ENCODE assay signal across 8 cellular contexts in genomic region chr7:5421626-5422323, GRCh38. TPM values are rescaled to one million over a fixed set of nuclear protein-coding genes. Genes with fewer than 3 reads are reported as not detected.
A peak's percentile ranks its signal among the peaks of the same experiment; 100 is the strongest.
DNase-seq lines count a peak whose midpoint lies in the region; ATAC-seq, FAIRE-seq and TF ChIP-seq lines count a peak whose summit lies in the region.

No MANE protein-coding gene starts in this region.

- TF ChIP-seq POLR2A in heart left ventricle (IDR thresholded peaks at IDR 0.05) = no peak

- POLR2A ChIA-PET in activated naive CD8-positive, alpha-beta T cell treated with anti-CD3 and anti-CD28 coated beads, Interleukin-2, amount 10 ng/mL, durations not matched to agents 7 days and 5 days (lab: Charles Lee) = interaction anchor here (2.6 kb wide), 1 partner anchor 25 kb away, joined by 14 read pairs; no protein-coding TSS in a partner anchor

- H3K36me3 ChIP-seq in DOHH2 (ENCODE audit: control insufficient read depth, low read length) = no peaks in the 10 kb centered on the region
- no peaks in the 10 kb centered on the region for H3K36me3 ChIP-seq in Karpas-422 (ENCODE audit: insufficient read depth, low read length)
- H3K36me3 ChIP-seq in heart left ventricle = peaks cover 0 to 9% (median 0%) of the 10 kb centered on the region in 9 donors
- no peaks in the 10 kb centered on the region for H3K36me3 ChIP-seq in pancreas

- intact Hi-C loops in heart left ventricle (cut with DNase I) = no loop called here
- intact Hi-C loops in pancreas (cut with DNase I) = no loop called here

- H3K27ac Mint-ChIP-seq in activated naive CD8-positive, alpha-beta T cell treated with anti-CD3 and anti-CD28 coated beads, Interleukin-2, amount 10 ng/mL, durations not matched to agents 7 days and 5 days = no peak overlapping the region

- no peak overlapping the region for H2AFZ ChIP-seq in Karpas-422 (ENCODE audit: low read length)

- H3K4me3 Mint-ChIP-seq in activated naive CD8-positive, alpha-beta T cell treated with anti-CD3 and anti-CD28 coated beads, Interleukin-2, amount 10 ng/mL, durations not matched to agents 7 days and 5 days = peak overlapping the region; percentile 74

- H3K36me3 Mint-ChIP-seq in activated naive CD8-positive, alpha-beta T cell treated with anti-CD3 and anti-CD28 coated beads, Interleukin-2, amount 10 ng/mL, durations not matched to agents 7 days and 5 days = no peaks in the 10 kb centered on the region

- H3K4me1 ChIP-seq in DOHH2 (ENCODE audit: control insufficient read depth, low read length) (peaks cover 39% of the 10 kb centered on the region), Karpas-422 (ENCODE audit: low read length) (peaks cover 23% of the 10 kb centered on the region), heart left ventricle (peaks cover 6 to 36% (median 19%) of the 10 kb centered on the region in 12 donors), pancreas (peaks cover 10 to 11% (median 10%) of the 10 kb centered on the region in 3 donors)

- H3F3A ChIP-seq in DOHH2 (ENCODE audit: control insufficient read depth, insufficient read depth) = peaks cover 12% of the 10 kb centered on the region

- DNase-seq in Karpas-422 = no peak
- DNase-seq in activated naive CD8-positive, alpha-beta T cell treated with anti-CD3 and anti-CD28 coated beads, Interleukin-2, amount 10 ng/mL, durations not matched to agents 7 days and 5 days = peak; percentile 50
- peak in 4 of 5 donors; percentile 61 to 73 (median 64) for DNase-seq in heart left ventricle
- peak in 5 of 6 donors; percentile 50 to 76 (median 58) for DNase-seq in pancreas
- DNase-seq in germinal center (ENCODE audit: low spot score) = no peak
- DNase-seq in activated CD4-positive, CD25-positive, alpha-beta regulatory T cell (lab: John Stamatoyannopoulos, UW) = no peak

- no peak for FAIRE-seq in pancreas (lab: Jason Lieb, UNC)

- WGBS in heart left ventricle, 4 donors = 0 to 1% (median 0%) methylated on average over 46 of the region's 46 CpGs
- WGBS in pancreas, 2 donors = 0% methylated on average over 46 of the region's 46 CpGs

- no peaks in the 10 kb centered on the region for H3K9me3 Mint-ChIP-seq in activated naive CD8-positive, alpha-beta T cell treated with anti-CD3 and anti-CD28 coated beads, Interleukin-2, amount 10 ng/mL, durations not matched to agents 7 days and 5 days

- peak overlapping the region; percentile 95 for H3K9ac ChIP-seq in Karpas-422 (ENCODE audit: low read length)

- no peak for ATAC-seq in activated naive CD8-positive, alpha-beta T cell treated with anti-CD3 and anti-CD28 coated beads, Interleukin-2, amount 10 ng/mL, durations not matched to agents 7 days and 5 days (ENCODE audit: low read depth)
- ATAC-seq in heart left ventricle (no peak), pancreas (peak in 1 of 4 donors; percentile 3), HG03280 (IDR thresholded peaks at IDR 0.05; ENCODE audit: unreplicated experiment) (no peak)

- H3K9me3 ChIP-seq in DOHH2 (ENCODE audit: control insufficient read depth, insufficient read depth, low read length) (no peaks in the 10 kb centered on the region), Karpas-422 (ENCODE audit: low read length) (no peaks in the 10 kb centered on the region), heart left ventricle (no peaks in the 10 kb centered on the region), pancreas (no peaks in the 10 kb centered on the region)

- peak overlapping the region; percentile 88 for H3K4me2 ChIP-seq in DOHH2 (ENCODE audit: low read length)
- peak overlapping the region; percentile 100 for H3K4me2 ChIP-seq in Karpas-422 (ENCODE audit: low read depth, low read length, poor library complexity, severe bottlenecking)

- H3K27me3 ChIP-seq in DOHH2 (ENCODE audit: control insufficient read depth, low read length) = peaks cover 88% of the 10 kb centered on the region
- no peaks in the 10 kb centered on the region for H3K27me3 ChIP-seq in Karpas-422 (ENCODE audit: low read length)
- peaks cover 0 to 9% (median 0%) of the 10 kb centered on the region in 9 donors for H3K27me3 ChIP-seq in heart left ventricle
- no peaks in the 10 kb centered on the region for H3K27me3 ChIP-seq in pancreas

- H3K4me1 Mint-ChIP-seq in activated naive CD8-positive, alpha-beta T cell treated with anti-CD3 and anti-CD28 coated beads, Interleukin-2, amount 10 ng/mL, durations not matched to agents 7 days and 5 days = peaks cover 14% of the 10 kb centered on the region

- H4K20me1 ChIP-seq in DOHH2 (ENCODE audit: control insufficient read depth, insufficient read depth, low read depth, low read length) (peaks cover 25% of the 10 kb centered on the region), Karpas-422 (ENCODE audit: insufficient read depth, low read depth, low read length) (peaks cover 10% of the 10 kb centered on the region; the same call in 1 of the 2 replicates)

- H3K9me2 ChIP-seq in DOHH2 (replicated peaks; ENCODE audit: control insufficient read depth, low read length) = no peaks in the 10 kb centered on the region
- no peaks in the 10 kb centered on the region for H3K9me2 ChIP-seq in Karpas-422 (replicated peaks; ENCODE audit: insufficient read depth, low read length)

- H3K27me3 Mint-ChIP-seq in activated naive CD8-positive, alpha-beta T cell treated with anti-CD3 and anti-CD28 coated beads, Interleukin-2, amount 10 ng/mL, durations not matched to agents 7 days and 5 days = peaks cover 76% of the 10 kb centered on the region

- TF ChIP-seq CTCF in DOHH2 (IDR thresholded peaks at IDR 0.05; ENCODE audit: low read depth, low read length, poor library complexity, severe bottlenecking) = no peak
- no peak for TF ChIP-seq CTCF in heart left ventricle (IDR thresholded peaks at IDR 0.05)
- no peak for TF ChIP-seq CTCF in pancreas (IDR thresholded peaks at IDR 0.05)

- H3K79me2 ChIP-seq in DOHH2 (ENCODE audit: control insufficient read depth, low read length) (no peaks in the 10 kb centered on the region), Karpas-422 (ENCODE audit: low read length) (no peaks in the 10 kb centered on the region)

- H3K27ac ChIP-seq in DOHH2 (ENCODE audit: low read depth, low read length) = no peak overlapping the region
- H3K27ac ChIP-seq in Karpas-422 (ENCODE audit: low read length) = no peak overlapping the region
- H3K27ac ChIP-seq in heart left ventricle = peak overlapping the region; percentile 96 to 100 (median 100)
- peak overlapping the region; percentile 91 to 100 (median 96) for H3K27ac ChIP-seq in pancreas

- H3K4me3 ChIP-seq in DOHH2 (ENCODE audit: low read length) (peak overlapping the region; percentile 75), Karpas-422 (ENCODE audit: low read length) (peak overlapping the region; percentile 94), heart left ventricle (peak overlapping the region; percentile 81 to 99 (median 94)), pancreas (peak overlapping the region; percentile 49 to 95 (median 92))

RNA-seq across cellular contexts. Expression of gene TNRC18, which starts 1.9 kb away (rescaled TPM):
- 10.2 and 21.4 TPM in 2 replicates for total RNA-seq in Karpas-422 (2014; rRNA removed; shearing (Covaris generic); ENCODE audit: low replicate concordance)
- 10 to 100 TPM; 51.9 to 57.2 TPM for total RNA-seq in activated naive CD8-positive, alpha-beta T cell treated with anti-CD3 and anti-CD28 coated beads, Interleukin-2, amount 10 ng/mL, durations not matched to agents 7 days and 5 days
- total RNA-seq in heart left ventricle (10 to 100 TPM; 23.4 to 66.6 (median 35.4) TPM), pancreas (10 to 100 TPM; 32.3 to 47.0 (median 36.9) TPM)
- polyA plus RNA-seq in heart left ventricle (10 to 100 TPM; 26.7 to 27.6 TPM), pancreas (10 to 100 TPM; 30.1 to 80.6 TPM)

Comparison
In these comparisons a context has a peak if more than half of its experiments do, and no peak if none do; other contexts are left out.
1. H3K27ac ChIP-seq: peak in heart left ventricle (12 of 12) and pancreas (4 of 4); none in DOHH2 (single experiment) and Karpas-422 (single experiment).
2. DNase-seq: peak in activated naive CD8-positive, alpha-beta T cell treated with anti-CD3 and anti-CD28 coated beads, Interleukin-2, amount 10 ng/mL, durations not matched to agents 7 days and 5 days (single experiment), heart left ventricle (4 of 5) and pancreas (5 of 6); none in Karpas-422 (single experiment), germinal center (single experiment) and activated CD4-positive, CD25-positive, alpha-beta regulatory T cell (0 of 4).
3. Peak in every context shown above with its lines, with median percentiles within 50 percentile points of each other: H3K4me3 ChIP-seq.